ENCODE assay signal across 20 cellular contexts in the genomic region with DNA sequence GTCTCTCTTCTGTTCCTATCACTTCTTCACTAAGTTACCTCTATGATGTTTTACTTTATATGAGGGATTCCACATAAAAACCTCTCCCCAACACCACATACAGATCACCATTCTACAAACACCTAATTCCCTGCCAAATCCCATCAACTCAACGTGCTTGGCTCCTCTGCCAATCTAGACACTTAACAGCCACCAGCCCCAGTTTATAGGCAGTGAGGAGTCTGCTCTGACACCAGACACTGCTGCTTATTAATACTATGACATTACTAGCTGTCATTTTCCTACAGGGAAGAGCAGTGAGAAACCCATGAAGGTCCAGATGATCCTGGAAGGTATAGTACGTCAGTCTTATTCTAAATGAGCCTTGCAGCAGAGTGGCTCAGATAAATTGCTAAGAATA.
DNase-seq lines count a peak whose midpoint lies in the region; ATAC-seq and TF ChIP-seq lines count a peak whose summit lies in the region.
"Had no signal": no experiment of that assay in that cellular context is flagged by ENCODE, and none has a peak within 500 bp of the region (broad histone marks: within the 10 kb centered on the region; RNA-seq: fewer than 3 reads in every experiment).

No MANE protein-coding gene starts in this region.

- no peaks in the 10 kb centered on the region for H3K9me3 Mint-ChIP-seq in CD4-positive, alpha-beta T cell
- H3K9me3 Mint-ChIP-seq in progenitor cell of endocrine pancreas (ENCODE audit: low read depth): no peaks in the 10 kb centered on the region
- H3K9me3 Mint-ChIP-seq: CD14-positive monocyte had no signal

- H3K27ac ChIP-seq in CD4-positive, alpha-beta T cell (ENCODE audit: low read depth, low read length): no peak overlapping the region
- H3K27ac ChIP-seq: A549, Peyer's patch, SJSA1 had no signal

- no peaks in the 10 kb centered on the region for H3K27me3 ChIP-seq in CD4-positive, alpha-beta T cell (ENCODE audit: control insufficient read depth, insufficient read depth, low read length)
- H3K27me3 ChIP-seq: MG63, Peyer's patch, SJSA1 had no signal

- H3K27me3 Mint-ChIP-seq in CD4-positive, alpha-beta T cell: no peaks in the 10 kb centered on the region
- H3K27me3 Mint-ChIP-seq in progenitor cell of endocrine pancreas: no peaks in the 10 kb centered on the region
- H3K27me3 Mint-ChIP-seq: B cell had no signal

- CTCF ChIA-PET in CD4-positive, alpha-beta T cell (lab: Charles Lee): no interaction called here

- intact Hi-C loops in CD4-positive, alpha-beta T cell (cut with DNase I, micrococcal nuclease): no loop called here
- intact Hi-C loops in left cardiac atrium (cut with DNase I): loop anchor here in 1 of 2 donors (5.0 to 10.0 kb wide), 2 partner anchors 103 to 181 kb away; a partner anchor contains a TSS

- H3K36me3 Mint-ChIP-seq in CD4-positive, alpha-beta T cell (ENCODE audit: low read depth): peaks cover 94% of the 10 kb centered on the region
- H3K36me3 Mint-ChIP-seq in progenitor cell of endocrine pancreas (ENCODE audit: insufficient read depth): peaks cover 26% of the 10 kb centered on the region

- no peak for TF ChIP-seq CTCF in CD4-positive, alpha-beta T cell (IDR thresholded peaks at IDR 0.05)
- no peak for TF ChIP-seq CTCF in progenitor cell of endocrine pancreas (IDR thresholded peaks at IDR 0.05; ENCODE audit: unreplicated experiment)

- H3K4me1 Mint-ChIP-seq in CD4-positive, alpha-beta T cell (ENCODE audit: low read depth): peaks cover 70% of the 10 kb centered on the region
- peaks cover 21% of the 10 kb centered on the region for H3K4me1 Mint-ChIP-seq in progenitor cell of endocrine pancreas (ENCODE audit: low read depth)
- H3K4me1 Mint-ChIP-seq: CD14-positive monocyte had no signal

- no peaks in the 10 kb centered on the region for H3K9me3 ChIP-seq in CD4-positive, alpha-beta T cell (ENCODE audit: control insufficient read depth, low read length)
- H3K9me3 ChIP-seq: A549, MG63, Peyer's patch, SJSA1 had no signal

- POLR2A ChIA-PET in CD4-positive, alpha-beta T cell (lab: Charles Lee): no interaction called here

- peak overlapping the region; percentile 33 for H3K27ac Mint-ChIP-seq in CD4-positive, alpha-beta T cell
- H3K27ac Mint-ChIP-seq in progenitor cell of endocrine pancreas: peak overlapping the region; percentile 12
- H3K27ac Mint-ChIP-seq: B cell had no signal

- ATAC-seq in CD4-positive, alpha-beta T cell (ENCODE audit: poor library complexity): no peak
- peak; percentile 59 to 75 for ATAC-seq in left cardiac atrium
- ATAC-seq: A549, K562 had no signal

- no peak for DNase-seq in CD4-positive, alpha-beta T cell
- DNase-seq in NCI-H2029 (lab: John Stamatoyannopoulos, UW): peak; percentile 13
- DNase-seq in left cardiac atrium: no peak
- no peak for DNase-seq in progenitor cell of endocrine pancreas (ENCODE audit: low spot score, unreplicated experiment)
- DNase-seq in NCI-H1694 treated with DMSO at 0.1 percent for 48 hours (lab: John Stamatoyannopoulos, UW): no peak
- DNase-seq in SW 1271 (lab: John Stamatoyannopoulos, UW): no peak
- DNase-seq in hippocampal formation (lab: John Stamatoyannopoulos, UW): no peak
- DNase-seq: DMS53, GDM1, MG63, NCI-H1417, NCI-H187, NCI-H510A, NCI-H748 treated with DMSO at 0.1 percent for 48 hours, Peyer's patch had no signal

- H3K4me3 Mint-ChIP-seq in CD4-positive, alpha-beta T cell: no peak overlapping the region
- no peak overlapping the region for H3K4me3 Mint-ChIP-seq in progenitor cell of endocrine pancreas (ENCODE audit: low read depth)
- H3K4me3 Mint-ChIP-seq: B cell, CD14-positive monocyte had no signal
